Comparison of ENCODE assay signal across 16 cellular contexts in genomic region chr2:14827226-14828023, GRCh38.
"Had no signal": no experiment of that assay in that cellular context is flagged by ENCODE, and none has a peak within 500 bp of the region (broad histone marks: within the 10 kb centered on the region; RNA-seq: fewer than 3 reads in every experiment).

No MANE protein-coding gene starts in this region.

- H3K4me3 ChIP-seq: neural progenitor cell, ovary, thoracic aorta, uterus had no signal

- ATAC-seq: activated CD4-positive, CD25-positive, alpha-beta regulatory T cell treated with anti-CD3 and anti-CD28 coated beads, Interleukin-2, amount 50 U/mL, for 24 hours; left colon; sciatic nerve had no signal

- DNase-seq: activated CD4-positive, alpha-beta T cell treated with anti-CD3 and anti-CD28 coated beads, Interleukin-2, amount 50 U/mL, for 48 hours; activated effector memory CD4-positive, alpha-beta T cell treated with anti-CD3 and anti-CD28 coated beads, Interleukin-2, amount 50 U/mL, for 16 hours; activated T-cell treated with anti-CD3 and anti-CD28 coated beads, Interleukin-2, amount 50 U/mL, for 24 hours; brain microvascular endothelial cell; cerebellar nuclear complex; effector memory CD4-positive, alpha-beta T cell; hippocampal formation; left colon; naive B cell; ovary; stimulated activated CD4-positive, alpha-beta T cell treated with anti-CD3 and anti-CD28 coated beads, Interleukin-2, amount 100 ng/mL, for 24 hours; uterus had no signal
